29 cellular contexts compared by ENCODE assay signal in genomic region chr12:55392032-55392795, GRCh38. TPM values are rescaled to one million over a fixed set of nuclear protein-coding genes. Genes with fewer than 3 reads are reported as not detected.
"Had no signal": no experiment of that assay in that cellular context is flagged by ENCODE, and none has a peak within 500 bp of the region (broad histone marks: within the 10 kb centered on the region; RNA-seq: fewer than 3 reads in every experiment).

No MANE protein-coding gene starts in this region.

- H3K4me3 ChIP-seq: colonic mucosa, heart left ventricle, pancreas, prostate gland, sigmoid colon, skin epidermis, suprapubic skin, thyroid gland, upper lobe of left lung, vagina had no signal

- H3K9me3 ChIP-seq: colonic mucosa, heart left ventricle, pancreas, prostate gland, sigmoid colon, suprapubic skin, thyroid gland, upper lobe of left lung, vagina had no signal

- H3K27ac ChIP-seq: colonic mucosa, heart left ventricle, pancreas, prostate gland, sigmoid colon, skin epidermis, suprapubic skin, thyroid gland, upper lobe of left lung, vagina had no signal

- H3K9me3 Mint-ChIP-seq: naive thymus-derived CD4-positive, alpha-beta T cell; neural crest cell had no signal

- H3K4me1 Mint-ChIP-seq: naive thymus-derived CD4-positive, alpha-beta T cell; neural crest cell had no signal

- ATAC-seq: heart left ventricle; left colon; left ventricle myocardium superior; naive thymus-derived CD4-positive, alpha-beta T cell; pancreas; stimulated activated naive CD8-positive, alpha-beta T cell treated with anti-CD3 and anti-CD28 coated beads, Interleukin-15, Interleukin-2, amounts not matched to agents 100 U/mL and 50 U/mL, for 24 hours had no signal

- DNase-seq: colonic mucosa; dermis blood vessel endothelial cell; foreskin melanocyte; heart left ventricle; hippocampal formation; left colon; left ventricle myocardium superior; naive thymus-derived CD4-positive, alpha-beta T cell; occipital lobe; retina; sigmoid colon; stimulated activated CD4-positive, alpha-beta T cell treated with anti-CD3 and anti-CD28 coated beads, Interleukin-2, amount 100 ng/mL, for 24 hours; stimulated activated CD4-positive, alpha-beta T cell treated with anti-CD3 and anti-CD28 coated beads, Interleukin-4, amount 100 ng/mL, for 4 hours; stimulated activated naive CD8-positive, alpha-beta T cell treated with anti-CD3 and anti-CD28 coated beads, Interleukin-15, Interleukin-2, amounts not matched to agents 100 U/mL and 50 U/mL, for 24 hours; thyroid gland had no signal

- H3K27ac Mint-ChIP-seq: naive thymus-derived CD4-positive, alpha-beta T cell had no signal

- H3K36me3 Mint-ChIP-seq: naive thymus-derived CD4-positive, alpha-beta T cell had no signal

- H3K36me3 ChIP-seq: colonic mucosa, heart left ventricle, pancreas, prostate gland, sigmoid colon, suprapubic skin, thyroid gland, upper lobe of left lung, vagina had no signal

- H3K4me3 Mint-ChIP-seq: naive thymus-derived CD4-positive, alpha-beta T cell; neural crest cell had no signal

- H3K27me3 ChIP-seq: colonic mucosa, pancreas, sigmoid colon, thyroid gland, upper lobe of left lung, vagina had no signal

- H3K4me1 ChIP-seq: colonic mucosa, heart left ventricle, pancreas, prostate gland, sigmoid colon, suprapubic skin, thyroid gland, upper lobe of left lung, vagina had no signal

RNA-seq across cellular contexts. Expression of gene OR6C65, which starts 8.1 kb away (rescaled TPM):
- total RNA-seq: cerebellum; colonic mucosa; dermis blood vessel endothelial cell; glomerular endothelial cell; heart left ventricle; kidney epithelial cell; left colon; left ventricle myocardium superior; lung microvascular endothelial cell; mesenteric fat pad; mononuclear cell; naive thymus-derived CD4-positive, alpha-beta T cell; neural crest cell; occipital lobe; pancreas; prostate gland; sigmoid colon; suprapubic skin; thyroid gland; upper lobe of left lung; vagina had no signal
- polyA plus RNA-seq: esophagus; heart left ventricle; naive thymus-derived CD4-positive, alpha-beta T cell; pancreas; sigmoid colon had no signal

RNA-seq across cellular contexts. Expression of gene OR6C75, which starts 29.4 kb away (rescaled TPM):
- total RNA-seq: cerebellum; colonic mucosa; dermis blood vessel endothelial cell; glomerular endothelial cell; heart left ventricle; kidney epithelial cell; left colon; left ventricle myocardium superior; lung microvascular endothelial cell; mesenteric fat pad; naive thymus-derived CD4-positive, alpha-beta T cell; neural crest cell; occipital lobe; pancreas; prostate gland; sigmoid colon; suprapubic skin; thyroid gland; upper lobe of left lung; vagina had no signal
- polyA plus RNA-seq: esophagus; heart left ventricle; naive thymus-derived CD4-positive, alpha-beta T cell; pancreas; sigmoid colon had no signal

RNA-seq across cellular contexts. Expression of gene OR6C76, which starts 33.8 kb away (rescaled TPM):
- total RNA-seq: cerebellum; colonic mucosa; dermis blood vessel endothelial cell; glomerular endothelial cell; heart left ventricle; kidney epithelial cell; left colon; left ventricle myocardium superior; lung microvascular endothelial cell; mesenteric fat pad; mononuclear cell; naive thymus-derived CD4-positive, alpha-beta T cell; neural crest cell; occipital lobe; pancreas; prostate gland; sigmoid colon; suprapubic skin; thyroid gland; upper lobe of left lung; vagina had no signal
- polyA plus RNA-seq: esophagus; heart left ventricle; naive thymus-derived CD4-positive, alpha-beta T cell; pancreas; sigmoid colon had no signal

RNA-seq across cellular contexts. Expression of gene OR6C2, which starts 51.7 kb away (rescaled TPM):
- total RNA-seq: cerebellum; colonic mucosa; dermis blood vessel endothelial cell; glomerular endothelial cell; heart left ventricle; kidney epithelial cell; left colon; left ventricle myocardium superior; lung microvascular endothelial cell; mesenteric fat pad; mononuclear cell; naive thymus-derived CD4-positive, alpha-beta T cell; neural crest cell; occipital lobe; pancreas; prostate gland; sigmoid colon; thyroid gland; vagina had no signal
- polyA plus RNA-seq: heart left ventricle; naive thymus-derived CD4-positive, alpha-beta T cell; pancreas; sigmoid colon had no signal
